Comparison of ENCODE assay signal across 7 cellular contexts in genomic region chr19:16366433-16367268, GRCh38. TPM values are rescaled to one million over a fixed set of nuclear protein-coding genes. Genes with fewer than 3 reads are reported as not detected.
DNase-seq lines count a peak whose midpoint lies in the region; ATAC-seq and TF ChIP-seq lines count a peak whose summit lies in the region.

No MANE protein-coding gene starts in this region.

- H2AK5ac ChIP-seq in trophoblast cell (ENCODE audit: low read length) = no peak overlapping the region

- no peaks in the 10 kb centered on the region for H3K4me1 ChIP-seq in trophoblast cell (ENCODE audit: control insufficient read depth in 1 of 2, insufficient read depth in 2 of 2, low read length in 2 of 2)

- peak; percentile 73 for DNase-seq in Jurkat, Clone E6-1 (ENCODE audit: low read depth, low spot score)
- DNase-seq in activated T-helper 1 cell treated with anti-CD3 and anti-CD28 coated beads, Interleukin-12 subunit alpha, Interleukin-12 subunit beta, Interleukin-2, Interleukin-4 antibody, amounts not matched to agents 30 ng/mL and 10 ng/mL and 1 ng/mL, durations not matched to agents 14 hours and 24 hours and 36 hours (ENCODE audit: low spot score) = peak; percentile 41
- DNase-seq in trophoblast cell (peak; percentile 11 to 23), NCI-H748 treated with DMSO at 0.1 percent for 48 hours (lab: John Stamatoyannopoulos, UW) (no peak), ACHN (no peak), endothelial cell (ENCODE audit: low spot score) (no peak)

- H3K4ac ChIP-seq in trophoblast cell (ENCODE audit: low read depth, low read length) = no peak overlapping the region

- peaks cover 14% of the 10 kb centered on the region for H3K27me3 Mint-ChIP-seq in activated T-helper 1 cell treated with anti-CD3 and anti-CD28 coated beads, Interleukin-12 subunit alpha, Interleukin-12 subunit beta, Interleukin-2, Interleukin-4 antibody, amounts not matched to agents 30 ng/mL and 10 ng/mL and 1 ng/mL, durations not matched to agents 14 hours and 24 hours and 36 hours (ENCODE audit: insufficient read depth)
- H3K27me3 Mint-ChIP-seq in endothelial cell (ENCODE audit: unreplicated experiment) = peaks cover 6% of the 10 kb centered on the region

- peak; percentile 56 for ATAC-seq in GM19351 (IDR thresholded peaks at IDR 0.05; ENCODE audit: unreplicated experiment)

- H2BK120ac ChIP-seq in trophoblast cell (ENCODE audit: insufficient read depth, low read length, poor library complexity) = no peak overlapping the region

- H3K9me3 ChIP-seq in trophoblast cell (ENCODE audit: insufficient read depth, low read depth, low read length) = peaks cover 3% of the 10 kb centered on the region

- H3K4me3 ChIP-seq in Jurkat, Clone E6-1 (ENCODE audit: low read length) = peak overlapping the region; percentile 40
- H3K4me3 ChIP-seq in trophoblast cell (ENCODE audit: low read depth, low read length) = no peak overlapping the region

- H3K27ac ChIP-seq in trophoblast cell (ENCODE audit: low read depth, low read length) = no peak overlapping the region

- H2BK5ac ChIP-seq in trophoblast cell (ENCODE audit: low read depth, low read length, poor library complexity) = no peak overlapping the region

- no peaks in the 10 kb centered on the region for H3K9me3 Mint-ChIP-seq in activated T-helper 1 cell treated with anti-CD3 and anti-CD28 coated beads, Interleukin-12 subunit alpha, Interleukin-12 subunit beta, Interleukin-2, Interleukin-4 antibody, amounts not matched to agents 30 ng/mL and 10 ng/mL and 1 ng/mL, durations not matched to agents 14 hours and 24 hours and 36 hours
- no peaks in the 10 kb centered on the region for H3K9me3 Mint-ChIP-seq in endothelial cell (ENCODE audit: unreplicated experiment)

- H3K4me1 Mint-ChIP-seq in activated T-helper 1 cell treated with anti-CD3 and anti-CD28 coated beads, Interleukin-12 subunit alpha, Interleukin-12 subunit beta, Interleukin-2, Interleukin-4 antibody, amounts not matched to agents 30 ng/mL and 10 ng/mL and 1 ng/mL, durations not matched to agents 14 hours and 24 hours and 36 hours (ENCODE audit: low read depth) = peaks cover 24% of the 10 kb centered on the region
- peaks cover 20% of the 10 kb centered on the region for H3K4me1 Mint-ChIP-seq in endothelial cell (ENCODE audit: unreplicated experiment)

- no peaks in the 10 kb centered on the region for H3K79me2 ChIP-seq in trophoblast cell (ENCODE audit: control insufficient read depth, insufficient read depth, low read length, poor library complexity)

- no CpG with 5 or more reads among the region's 26 CpGs for WGBS in trophoblast cell (ENCODE audit: extremely low coverage, insufficient coverage, insufficient read length)

- peaks cover 14% of the 10 kb centered on the region for H3K36me3 Mint-ChIP-seq in activated T-helper 1 cell treated with anti-CD3 and anti-CD28 coated beads, Interleukin-12 subunit alpha, Interleukin-12 subunit beta, Interleukin-2, Interleukin-4 antibody, amounts not matched to agents 30 ng/mL and 10 ng/mL and 1 ng/mL, durations not matched to agents 14 hours and 24 hours and 36 hours (ENCODE audit: low read depth)
- peaks cover 7% of the 10 kb centered on the region for H3K36me3 Mint-ChIP-seq in endothelial cell (ENCODE audit: low read depth, unreplicated experiment)

- H2AFZ ChIP-seq in trophoblast cell (ENCODE audit: insufficient read depth, low read length, poor library complexity) = no peak overlapping the region

- peak overlapping the region; percentile 79 for H3K4me3 Mint-ChIP-seq in activated T-helper 1 cell treated with anti-CD3 and anti-CD28 coated beads, Interleukin-12 subunit alpha, Interleukin-12 subunit beta, Interleukin-2, Interleukin-4 antibody, amounts not matched to agents 30 ng/mL and 10 ng/mL and 1 ng/mL, durations not matched to agents 14 hours and 24 hours and 36 hours
- H3K4me3 Mint-ChIP-seq in endothelial cell (ENCODE audit: unreplicated experiment) = no peak overlapping the region

- peak overlapping the region; percentile 79 for H3K27ac Mint-ChIP-seq in activated T-helper 1 cell treated with anti-CD3 and anti-CD28 coated beads, Interleukin-12 subunit alpha, Interleukin-12 subunit beta, Interleukin-2, Interleukin-4 antibody, amounts not matched to agents 30 ng/mL and 10 ng/mL and 1 ng/mL, durations not matched to agents 14 hours and 24 hours and 36 hours
- H3K27ac Mint-ChIP-seq in endothelial cell (ENCODE audit: unreplicated experiment) = no peak overlapping the region

- no peak for TF ChIP-seq CTCF in endothelial cell (IDR thresholded peaks at IDR 0.05; ENCODE audit: unreplicated experiment)

- no peak overlapping the region for H2BK12ac ChIP-seq in trophoblast cell (ENCODE audit: low read length)

- no peak overlapping the region for H4K12ac ChIP-seq in trophoblast cell (ENCODE audit: low read depth, low read length)

- no peak overlapping the region for H3K23ac ChIP-seq in trophoblast cell (ENCODE audit: low read length)

- no peak overlapping the region for H4K91ac ChIP-seq in trophoblast cell (ENCODE audit: low read depth, low read length)

- H3K79me1 ChIP-seq in trophoblast cell (ENCODE audit: low read length) = no peaks in the 10 kb centered on the region

- H3K9ac ChIP-seq in trophoblast cell (ENCODE audit: low read length) = no peak overlapping the region

- in situ Hi-C loops in ACHN (cut with HindIII; ENCODE audit: low pct_ligation_motif_present, low pct_unique_long_range_greater_than_20kb, low sequenced_read_pairs) = no loop called here

- intact Hi-C loops in activated T-helper 1 cell treated with anti-CD3 and anti-CD28 coated beads, Interleukin-12 subunit alpha, Interleukin-12 subunit beta, Interleukin-2, Interleukin-4 antibody, amounts not matched to agents 30 ng/mL and 10 ng/mL and 1 ng/mL, durations not matched to agents 14 hours and 24 hours and 36 hours (cut with micrococcal nuclease) = loop anchor here (1.0 to 10.0 kb wide), 3 partner anchors 24 to 902 kb away; partner anchors contain the start of gene RASAL3

- no peak overlapping the region for H3K4me2 ChIP-seq in trophoblast cell (ENCODE audit: low read length)

- H4K8ac ChIP-seq in trophoblast cell (ENCODE audit: low read depth, low read length) = no peak overlapping the region

- H3K14ac ChIP-seq in trophoblast cell (ENCODE audit: low read length) = no peak overlapping the region

- H3K18ac ChIP-seq in trophoblast cell (ENCODE audit: low read length) = no peak overlapping the region

- H3K27me3 ChIP-seq in trophoblast cell (ENCODE audit: insufficient read depth, low read length) = no peaks in the 10 kb centered on the region

- peaks cover 7 to 15% of the 10 kb centered on the region in 2 experiments for H3K36me3 ChIP-seq in trophoblast cell (ENCODE audit: control insufficient read depth in 1 of 2, insufficient read depth in 2 of 2, low read length in 2 of 2)

RNA-seq across cellular contexts. Expression of gene KLF2, which starts 42.0 kb away (rescaled TPM):
- 22.6 TPM for polyA plus RNA-seq in Jurkat, Clone E6-1 (2012; ENCODE audit: insufficient read depth, insufficient read length)
- total RNA-seq in activated T-helper 1 cell treated with anti-CD3 and anti-CD28 coated beads, Interleukin-12 subunit alpha, Interleukin-12 subunit beta, Interleukin-2, Interleukin-4 antibody, amounts not matched to agents 30 ng/mL and 10 ng/mL and 1 ng/mL, durations not matched to agents 14 hours and 24 hours and 36 hours = 5.7 TPM in 2 replicates
- 1.0 and 1.2 TPM in 2 replicates for polyA plus RNA-seq in trophoblast cell (2013)
- 48.9 TPM for total RNA-seq in endothelial cell (ENCODE audit: unreplicated experiment)

Comparison
In these comparisons a context has a peak if more than half of its experiments do, and no peak if none do; other contexts are left out.
1. DNase-seq: peak in Jurkat, Clone E6-1 (single experiment), activated T-helper 1 cell treated with anti-CD3 and anti-CD28 coated beads, Interleukin-12 subunit alpha, Interleukin-12 subunit beta, Interleukin-2, Interleukin-4 antibody, amounts not matched to agents 30 ng/mL and 10 ng/mL and 1 ng/mL, durations not matched to agents 14 hours and 24 hours and 36 hours (single experiment) and trophoblast cell (2 of 2); none in NCI-H748 treated with DMSO at 0.1 percent for 48 hours (single experiment), ACHN (single experiment) and endothelial cell (single experiment).